Comparison of ENCODE assay signal across 1 cellular context in the genomic region with DNA sequence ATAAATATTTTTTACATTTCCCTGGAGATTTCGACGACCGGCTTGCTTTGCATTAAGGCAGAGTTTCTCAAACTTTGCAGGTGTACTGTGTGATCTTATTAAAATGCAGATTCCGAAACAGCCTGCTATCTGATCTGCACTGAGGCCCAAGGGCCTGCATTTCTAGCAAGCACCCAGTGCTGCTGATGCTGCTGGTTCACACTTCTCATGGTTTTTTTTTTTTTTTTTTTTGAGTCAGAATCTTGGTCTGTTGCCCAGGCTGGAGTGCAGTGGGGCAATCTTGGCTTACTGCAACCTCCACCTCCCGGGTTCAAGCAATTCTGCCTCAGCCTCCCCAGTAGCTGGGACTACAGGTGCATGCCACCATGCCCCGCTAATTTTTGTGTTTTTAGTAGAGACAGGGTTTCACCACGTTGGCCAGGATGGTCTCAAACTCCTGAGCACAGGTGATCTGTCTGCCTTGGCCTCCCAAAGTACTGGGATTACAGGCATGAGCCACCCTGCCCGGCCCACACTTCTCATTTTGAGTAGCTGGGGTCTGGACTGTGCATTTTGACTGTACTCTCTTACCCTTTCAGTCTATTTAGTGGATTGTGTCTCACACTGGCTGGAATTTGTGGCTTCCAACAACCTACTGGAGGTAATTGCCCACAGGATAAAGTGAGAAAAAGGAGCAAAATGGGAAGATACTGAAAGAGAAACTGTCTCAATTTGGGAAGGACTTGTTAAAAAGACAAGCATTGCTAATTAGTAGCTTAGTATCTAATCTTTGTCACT.
TF ChIP-seq lines count a peak whose summit lies in the region.

No MANE protein-coding gene starts in this region.

TF ChIP-seq in HEK293, 187 proteins besides CTCF, POLR2A, EP300 and RAD21 (continued from another document):
- TF ChIP-seq, protein P1, sequence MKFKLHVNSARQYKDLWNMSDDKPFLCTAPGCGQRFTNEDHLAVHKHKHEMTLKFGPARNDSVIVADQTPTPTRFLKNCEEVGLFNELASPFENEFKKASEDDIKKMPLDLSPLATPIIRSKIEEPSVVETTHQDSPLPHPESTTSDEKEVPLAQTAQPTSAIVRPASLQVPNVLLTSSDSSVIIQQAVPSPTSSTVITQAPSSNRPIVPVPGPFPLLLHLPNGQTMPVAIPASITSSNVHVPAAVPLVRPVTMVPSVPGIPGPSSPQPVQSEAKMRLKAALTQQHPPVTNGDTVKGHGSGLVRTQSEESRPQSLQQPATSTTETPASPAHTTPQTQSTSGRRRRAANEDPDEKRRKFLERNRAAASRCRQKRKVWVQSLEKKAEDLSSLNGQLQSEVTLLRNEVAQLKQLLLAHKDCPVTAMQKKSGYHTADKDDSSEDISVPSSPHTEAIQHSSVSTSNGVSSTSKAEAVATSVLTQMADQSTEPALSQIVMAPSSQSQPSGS (tag by site-specific recombination; IDR thresholded peaks at IDR 0.05; ENCODE audit: low read depth) = no peak
- TF ChIP-seq SCRT1 (tag by site-specific recombination; IDR thresholded peaks at IDR 0.05; ENCODE audit: borderline replicate concordance) (no peak), ZNF335 (tag by site-specific recombination; conservative IDR thresholded peaks at IDR 0.05) (no peak)
- TF ChIP-seq, protein P2, sequence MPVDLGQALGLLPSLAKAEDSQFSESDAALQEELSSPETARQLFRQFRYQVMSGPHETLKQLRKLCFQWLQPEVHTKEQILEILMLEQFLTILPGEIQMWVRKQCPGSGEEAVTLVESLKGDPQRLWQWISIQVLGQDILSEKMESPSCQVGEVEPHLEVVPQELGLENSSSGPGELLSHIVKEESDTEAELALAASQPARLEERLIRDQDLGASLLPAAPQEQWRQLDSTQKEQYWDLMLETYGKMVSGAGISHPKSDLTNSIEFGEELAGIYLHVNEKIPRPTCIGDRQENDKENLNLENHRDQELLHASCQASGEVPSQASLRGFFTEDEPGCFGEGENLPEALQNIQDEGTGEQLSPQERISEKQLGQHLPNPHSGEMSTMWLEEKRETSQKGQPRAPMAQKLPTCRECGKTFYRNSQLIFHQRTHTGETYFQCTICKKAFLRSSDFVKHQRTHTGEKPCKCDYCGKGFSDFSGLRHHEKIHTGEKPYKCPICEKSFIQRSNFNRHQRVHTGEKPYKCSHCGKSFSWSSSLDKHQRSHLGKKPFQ (tag by site-specific recombination; IDR thresholded peaks at IDR 0.05) = peak; percentile 89
